In the genomic region with DNA sequence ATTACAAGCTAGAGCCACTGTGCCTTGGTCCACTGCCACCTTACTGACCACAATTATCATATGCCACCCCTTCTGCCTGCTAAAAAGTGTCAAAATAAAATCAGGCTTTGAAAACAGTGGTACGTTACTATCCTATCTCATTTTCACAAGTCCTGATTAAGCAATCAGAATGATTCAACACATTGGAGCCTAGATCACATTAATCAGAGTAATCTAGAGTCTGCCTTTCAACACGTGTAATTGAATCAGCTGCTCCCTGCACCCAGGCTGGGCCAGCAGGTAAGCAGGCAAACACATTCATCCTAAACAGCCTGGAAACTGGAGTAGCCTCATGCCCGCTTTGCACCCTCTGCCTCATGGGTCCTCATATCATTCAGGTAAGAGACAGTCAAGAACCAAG, we compare ENCODE assay signal across 10 cellular contexts.
DNase-seq lines count a peak whose midpoint lies in the region; ATAC-seq and TF ChIP-seq lines count a peak whose summit lies in the region.
"Had no signal": no experiment of that assay in that cellular context is flagged by ENCODE, and none has a peak within 500 bp of the region (broad histone marks: within the 10 kb centered on the region; RNA-seq: fewer than 3 reads in every experiment).

No MANE protein-coding gene starts in this region.

- intact Hi-C loops in posterior cingulate gyrus (cut with DNase I), result no loop called here

- peak; percentile 86 for ATAC-seq in omental fat pad (ENCODE audit: low FRiP score)
- no peak for ATAC-seq in GM18873 (IDR thresholded peaks at IDR 0.05; ENCODE audit: low FRiP score, unreplicated experiment)
- ATAC-seq in GM21390 (IDR thresholded peaks at IDR 0.05; ENCODE audit: unreplicated experiment), result no peak

- TF ChIP-seq CTCF in epithelial cell of esophagus (IDR thresholded peaks at IDR 0.05; ENCODE audit: insufficient read depth, low read depth, low read length, missing control alignments), result no peak
- TF ChIP-seq CTCF in omental fat pad (IDR thresholded peaks at IDR 0.05), result no peak

- peak; percentile 38 for DNase-seq in EL
- peak; percentile 68 for DNase-seq in M059J (ENCODE audit: low read depth)
- DNase-seq in epithelial cell of esophagus (ENCODE audit: low read depth), result peak; percentile 96
- peak; percentile 27 for DNase-seq in omental fat pad (ENCODE audit: low spot score)
- DNase-seq in NCI-H1092 (lab: John Stamatoyannopoulos, UW), result no peak
- DNase-seq in posterior cingulate gyrus, result no peak
- DNase-seq: NCI-H1694 treated with DMSO at 0.1 percent for 48 hours, retina had no signal

- no peak overlapping the region for H3K4me3 ChIP-seq in epithelial cell of esophagus (ENCODE audit: low read length)

Comparison
In these comparisons a context has a peak if more than half of its experiments do, and no peak if none do; other contexts are left out.
1. DNase-seq: peak in EL (single experiment), M059J (single experiment), epithelial cell of esophagus (single experiment) and omental fat pad (single experiment); none in NCI-H1092 (single experiment) and posterior cingulate gyrus (0 of 10).